In genomic region chr1:206715120-206715519, GRCh38 we compare ENCODE assay signal across 14 cellular contexts. TPM values are rescaled to one million over a fixed set of nuclear protein-coding genes. Genes with fewer than 3 reads are reported as not detected.
DNase-seq lines count a peak whose midpoint lies in the region; ATAC-seq lines count a peak whose summit lies in the region.
"Had no signal": no experiment of that assay in that cellular context is flagged by ENCODE, and none has a peak within 500 bp of the region (broad histone marks: within the 10 kb centered on the region; RNA-seq: fewer than 3 reads in every experiment).

No MANE protein-coding gene starts in this region.

- POLR2A ChIA-PET in activated CD4-positive, alpha-beta memory T cell treated with anti-CD3 and anti-CD28 coated beads for 36 hours (lab: Charles Lee) = interaction anchor here (0.7 kb wide), 1 partner anchor 101 kb away, joined by 3 read pairs; no protein-coding TSS in a partner anchor

- peak overlapping the region; percentile 76 for H3K4me3 Mint-ChIP-seq in T-helper 2 cell treated with Interferon-gamma antibody and Interleukin-4, amounts not matched to agents 5 μg/mL and 100 μg/mL, for 36 hours
- H3K4me3 Mint-ChIP-seq in activated CD4-positive, alpha-beta memory T cell treated with anti-CD3 and anti-CD28 coated beads for 36 hours = no peak overlapping the region
- H3K4me3 Mint-ChIP-seq in immature natural killer cell = peak overlapping the region; percentile 64 to 88 (median 72)
- no peak overlapping the region for H3K4me3 Mint-ChIP-seq in stimulated activated memory B cell treated with anti-CD40 and anti-IgM and Interleukin-4, amounts not matched to agents 10 μg/mL and 1 μg/mL and 100 μg/mL, for 72 hours
- no peak overlapping the region for H3K4me3 Mint-ChIP-seq in stimulated activated naive B cell treated with anti-CD40 and anti-IgM and Interleukin-4, amounts not matched to agents 10 μg/mL and 1 μg/mL and 100 μg/mL, for 72 hours

- no peaks in the 10 kb centered on the region for H3K27me3 Mint-ChIP-seq in T-helper 2 cell treated with Interferon-gamma antibody and Interleukin-4, amounts not matched to agents 5 μg/mL and 100 μg/mL, for 36 hours (ENCODE audit: low read depth)
- no peaks in the 10 kb centered on the region for H3K27me3 Mint-ChIP-seq in activated CD4-positive, alpha-beta memory T cell treated with anti-CD3 and anti-CD28 coated beads for 36 hours
- H3K27me3 Mint-ChIP-seq in immature natural killer cell (ENCODE audit: low read depth in 3 of 3) = peaks cover 16 to 18% (median 18%) of the 10 kb centered on the region in 3 donors
- no peaks in the 10 kb centered on the region for H3K27me3 Mint-ChIP-seq in stimulated activated memory B cell treated with anti-CD40 and anti-IgM and Interleukin-4, amounts not matched to agents 10 μg/mL and 1 μg/mL and 100 μg/mL, for 72 hours
- no peaks in the 10 kb centered on the region for H3K27me3 Mint-ChIP-seq in stimulated activated naive B cell treated with anti-CD40 and anti-IgM and Interleukin-4, amounts not matched to agents 10 μg/mL and 1 μg/mL and 100 μg/mL, for 72 hours

- H3K27ac Mint-ChIP-seq in T-helper 2 cell treated with Interferon-gamma antibody and Interleukin-4, amounts not matched to agents 5 μg/mL and 100 μg/mL, for 36 hours = peak overlapping the region; percentile 90
- H3K27ac Mint-ChIP-seq in activated CD4-positive, alpha-beta memory T cell treated with anti-CD3 and anti-CD28 coated beads for 36 hours = peak overlapping the region; percentile 57
- peak overlapping the region; percentile 85 to 98 (median 96) for H3K27ac Mint-ChIP-seq in immature natural killer cell
- H3K27ac Mint-ChIP-seq in stimulated activated memory B cell treated with anti-CD40 and anti-IgM and Interleukin-4, amounts not matched to agents 10 μg/mL and 1 μg/mL and 100 μg/mL, for 72 hours = peak overlapping the region; percentile 62
- H3K27ac Mint-ChIP-seq in stimulated activated naive B cell treated with anti-CD40 and anti-IgM and Interleukin-4, amounts not matched to agents 10 μg/mL and 1 μg/mL and 100 μg/mL, for 72 hours = no peak overlapping the region

- intact Hi-C loops in activated CD4-positive, alpha-beta memory T cell treated with anti-CD3 and anti-CD28 coated beads for 36 hours (cut with micrococcal nuclease) = loop anchor here (5.0 kb wide), 1 partner anchor 33 kb away; the partner anchor contains the start of gene MAPKAPK2

- DNase-seq in T-helper 2 cell treated with Interferon-gamma antibody and Interleukin-4, amounts not matched to agents 5 μg/mL and 100 μg/mL, for 36 hours (ENCODE audit: low spot score) = no peak
- DNase-seq in T-helper 2 cell (no peak), immature natural killer cell (no peak), NCI-H1092 (lab: John Stamatoyannopoulos, UW) (no peak)
- no peak for DNase-seq in activated CD4-positive, alpha-beta memory T cell treated with anti-CD3 and anti-CD28 coated beads for 36 hours
- DNase-seq in stimulated activated naive B cell treated with anti-CD40 and anti-IgM and Interleukin-4, amounts not matched to agents 10 μg/mL and 1 μg/mL and 100 μg/mL, for 72 hours = no peak
- DNase-seq: amniotic stem cell; GOT3; KBM-7; stimulated activated CD4-positive, alpha-beta T cell treated with anti-CD3 and anti-CD28 coated beads, Interleukin-2, amount 100 ng/mL, for 48 hours; testis had no signal

- peaks cover 74% of the 10 kb centered on the region for H3K4me1 Mint-ChIP-seq in T-helper 2 cell treated with Interferon-gamma antibody and Interleukin-4, amounts not matched to agents 5 μg/mL and 100 μg/mL, for 36 hours (ENCODE audit: low read depth)
- H3K4me1 Mint-ChIP-seq in activated CD4-positive, alpha-beta memory T cell treated with anti-CD3 and anti-CD28 coated beads for 36 hours (ENCODE audit: low read depth) = peaks cover 84% of the 10 kb centered on the region
- H3K4me1 Mint-ChIP-seq in immature natural killer cell = peaks cover 91 to 94% of the 10 kb centered on the region in 2 donors
- H3K4me1 Mint-ChIP-seq in stimulated activated memory B cell treated with anti-CD40 and anti-IgM and Interleukin-4, amounts not matched to agents 10 μg/mL and 1 μg/mL and 100 μg/mL, for 72 hours = peaks cover 82% of the 10 kb centered on the region
- peaks cover 53 to 91% of the 10 kb centered on the region in 2 donors for H3K4me1 Mint-ChIP-seq in stimulated activated naive B cell treated with anti-CD40 and anti-IgM and Interleukin-4, amounts not matched to agents 10 μg/mL and 1 μg/mL and 100 μg/mL, for 72 hours

- H3K9me3 Mint-ChIP-seq in T-helper 2 cell treated with Interferon-gamma antibody and Interleukin-4, amounts not matched to agents 5 μg/mL and 100 μg/mL, for 36 hours = no peaks in the 10 kb centered on the region
- no peaks in the 10 kb centered on the region for H3K9me3 Mint-ChIP-seq in activated CD4-positive, alpha-beta memory T cell treated with anti-CD3 and anti-CD28 coated beads for 36 hours
- no peaks in the 10 kb centered on the region for H3K9me3 Mint-ChIP-seq in immature natural killer cell
- H3K9me3 Mint-ChIP-seq in stimulated activated memory B cell treated with anti-CD40 and anti-IgM and Interleukin-4, amounts not matched to agents 10 μg/mL and 1 μg/mL and 100 μg/mL, for 72 hours = no peaks in the 10 kb centered on the region
- no peaks in the 10 kb centered on the region for H3K9me3 Mint-ChIP-seq in stimulated activated naive B cell treated with anti-CD40 and anti-IgM and Interleukin-4, amounts not matched to agents 10 μg/mL and 1 μg/mL and 100 μg/mL, for 72 hours

- H3K36me3 Mint-ChIP-seq in T-helper 2 cell treated with Interferon-gamma antibody and Interleukin-4, amounts not matched to agents 5 μg/mL and 100 μg/mL, for 36 hours (ENCODE audit: low read depth) = peaks cover 5% of the 10 kb centered on the region
- no peaks in the 10 kb centered on the region for H3K36me3 Mint-ChIP-seq in activated CD4-positive, alpha-beta memory T cell treated with anti-CD3 and anti-CD28 coated beads for 36 hours
- H3K36me3 Mint-ChIP-seq in immature natural killer cell = no peaks in the 10 kb centered on the region
- H3K36me3 Mint-ChIP-seq in stimulated activated memory B cell treated with anti-CD40 and anti-IgM and Interleukin-4, amounts not matched to agents 10 μg/mL and 1 μg/mL and 100 μg/mL, for 72 hours = no peaks in the 10 kb centered on the region
- peaks cover 8 to 9% of the 10 kb centered on the region in 2 donors for H3K36me3 Mint-ChIP-seq in stimulated activated naive B cell treated with anti-CD40 and anti-IgM and Interleukin-4, amounts not matched to agents 10 μg/mL and 1 μg/mL and 100 μg/mL, for 72 hours

- ATAC-seq in stimulated activated memory B cell treated with anti-CD40 and anti-IgM and Interleukin-4, amounts not matched to agents 10 μg/mL and 1 μg/mL and 100 μg/mL, for 72 hours = no peak
- no peak for ATAC-seq in GM18511 (IDR thresholded peaks at IDR 0.05; ENCODE audit: unreplicated experiment)
- no peak for ATAC-seq in stimulated activated naive B cell treated with anti-CD40 and anti-IgM and Interleukin-4, amounts not matched to agents 10 μg/mL and 1 μg/mL and 100 μg/mL, for 72 hours (replicated peaks)

- CTCF ChIA-PET in activated CD4-positive, alpha-beta memory T cell treated with anti-CD3 and anti-CD28 coated beads for 36 hours (lab: Charles Lee) = interaction anchor here (0.6 to 3.3 kb wide), 11 partner anchors 8 to 318 kb away, joined by 3 to 23 read pairs (median 3); partner anchors contain the start of genes C1orf116 and DYRK3

RNA-seq across cellular contexts. Expression of gene MAPKAPK2, which starts 30.4 kb away (rescaled TPM):
- total RNA-seq in activated CD4-positive, alpha-beta memory T cell treated with anti-CD3 and anti-CD28 coated beads for 36 hours = 10 to 100 TPM; 96.9 to 97.4 TPM
- polyA plus RNA-seq in immature natural killer cell = 1 to 10 TPM; 3.5 to 7.2 (median 4.1) TPM

RNA-seq across cellular contexts. Expression of gene IL19, which starts 55.5 kb away (rescaled TPM):
- total RNA-seq in activated CD4-positive, alpha-beta memory T cell treated with anti-CD3 and anti-CD28 coated beads for 36 hours = under 1 TPM in 1 of 2 experiments, not detected in 1; 0.21 TPM
- not detected for polyA plus RNA-seq in immature natural killer cell
- total RNA-seq: testis had no signal
- polyA plus RNA-seq: neural cell had no signal

RNA-seq across cellular contexts. Expression of gene IL10, which starts 57.2 kb away (rescaled TPM):
- total RNA-seq in activated CD4-positive, alpha-beta memory T cell treated with anti-CD3 and anti-CD28 coated beads for 36 hours = 10 to 100 TPM; 17.3 to 18.5 TPM
- polyA plus RNA-seq in immature natural killer cell = under 1 TPM in 1 of 3 donors, not detected in 2; 0.43 TPM
- polyA plus RNA-seq: neural cell had no signal

Comparison
In these comparisons a context has a peak if more than half of its experiments do, and no peak if none do; other contexts are left out.
1. H3K4me3 Mint-ChIP-seq: peak in T-helper 2 cell treated with Interferon-gamma antibody and Interleukin-4, amounts not matched to agents 5 μg/mL and 100 μg/mL, for 36 hours (single experiment) and immature natural killer cell (5 of 5); none in activated CD4-positive, alpha-beta memory T cell treated with anti-CD3 and anti-CD28 coated beads for 36 hours (single experiment), stimulated activated memory B cell treated with anti-CD40 and anti-IgM and Interleukin-4, amounts not matched to agents 10 μg/mL and 1 μg/mL and 100 μg/mL, for 72 hours (single experiment) and stimulated activated naive B cell treated with anti-CD40 and anti-IgM and Interleukin-4, amounts not matched to agents 10 μg/mL and 1 μg/mL and 100 μg/mL, for 72 hours (0 of 2).